Comparison of ENCODE assay signal across 1 cellular context in genomic region chr10:110867807-110868465, GRCh38.
TF ChIP-seq lines count a peak whose summit lies in the region.

No MANE protein-coding gene starts in this region.

TF ChIP-seq in SK-N-SH treated with all-trans-retinoic acid at 6 μM for 48 hours, 23 proteins besides CTCF, POLR2A, EP300 and RAD21 (continued from another document):
- TF ChIP-seq TSHZ2 (CRISPR knock-in tag; IDR thresholded peaks at IDR 0.05): no peak
- no peak for TF ChIP-seq ZNF565 (CRISPR knock-in tag; conservative IDR thresholded peaks at IDR 0.05; ENCODE audit: low read depth)
- no peak for TF ChIP-seq PPARA (CRISPR knock-in tag; IDR thresholded peaks at IDR 0.05; ENCODE audit: borderline replicate concordance)
- no peak for TF ChIP-seq ZFP3 (CRISPR knock-in tag; IDR thresholded peaks at IDR 0.05)
